In the genomic region with DNA sequence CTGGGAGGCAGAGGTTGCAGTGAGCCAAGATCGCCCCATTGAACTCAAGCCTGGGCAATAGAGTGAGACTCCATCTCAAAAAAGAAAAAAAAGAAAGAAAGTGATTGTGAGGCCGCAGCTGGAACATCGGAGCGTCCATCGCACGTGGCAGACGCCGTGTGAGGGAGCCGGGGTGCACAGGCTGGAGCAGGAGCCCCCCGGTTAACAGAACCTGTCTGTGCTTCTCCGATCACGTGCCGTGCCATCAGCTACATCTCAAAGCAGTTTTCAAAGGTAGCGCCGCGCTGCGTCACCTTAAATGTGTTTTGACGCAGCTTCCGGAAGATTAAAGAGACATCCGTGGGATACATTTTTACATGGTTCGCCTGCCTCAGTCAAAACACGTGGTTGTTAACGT, we compare ENCODE assay signal across 26 cellular contexts.
"Had no signal": no experiment of that assay in that cellular context is flagged by ENCODE, and none has a peak within 500 bp of the region (broad histone marks: within the 10 kb centered on the region; RNA-seq: fewer than 3 reads in every experiment).

No MANE protein-coding gene starts in this region.

- FAIRE-seq: pancreas, small intestine had no signal

- H3K27me3 Mint-ChIP-seq: central memory CD8-positive, alpha-beta T cell; memory B cell; progenitor cell of endocrine pancreas had no signal

- H3K4me1 ChIP-seq: esophagus squamous epithelium, pancreas, right lobe of liver, stomach, thyroid gland had no signal

- H3K27me3 ChIP-seq: neutrophil, pancreas, right lobe of liver, thyroid gland had no signal

- H3K4me3 ChIP-seq: coronary artery, esophagus squamous epithelium, lung, pancreas, right lobe of liver, stomach, thyroid gland had no signal

- DNase-seq: dermis blood vessel endothelial cell; effector memory CD4-positive, alpha-beta T cell; erythroblast; esophagus squamous epithelium; foreskin melanocyte; hypothalamus; immature natural killer cell; islet precursor cell; natural killer cell; small intestine; stimulated activated CD4-positive, alpha-beta T cell treated with anti-CD3 and anti-CD28 coated beads, Interleukin-12 subunit alpha, Interleukin-12 subunit beta, amount 100 ng/mL, for 4 hours; stimulated activated CD4-positive, alpha-beta T cell treated with anti-CD3 and anti-CD28 coated beads, Interleukin-1b, Interleukin-23, amount 100 ng/mL, for 48 hours; stimulated activated CD4-positive, alpha-beta T cell treated with anti-CD3 and anti-CD28 coated beads, Interleukin-4, amount 100 ng/mL, for 1 hour; stimulated activated naive CD4-positive, alpha-beta T cell treated with Interleukin-2 at 50 U/mL for 16 hours; stomach; thyroid gland; trophoblast cell had no signal

- H3K36me3 ChIP-seq: esophagus squamous epithelium, neutrophil, pancreas, right lobe of liver, stomach, thyroid gland had no signal

- H3K36me3 Mint-ChIP-seq: immature natural killer cell; memory B cell; natural killer cell; stimulated activated effector memory CD8-positive, alpha-beta T cell treated with anti-CD3 and anti-CD28 coated beads, Interleukin-12 subunit alpha, Interleukin-12 subunit beta, amount 100 ng/mL, for 72 hours had no signal

- H3K4me3 Mint-ChIP-seq: central memory CD8-positive, alpha-beta T cell; immature natural killer cell; memory B cell; natural killer cell; stimulated activated effector memory CD8-positive, alpha-beta T cell treated with anti-CD3 and anti-CD28 coated beads, Interleukin-12 subunit alpha, Interleukin-12 subunit beta, amount 100 ng/mL, for 72 hours had no signal

- H3K27ac Mint-ChIP-seq: immature natural killer cell; memory B cell; natural killer cell; progenitor cell of endocrine pancreas; stimulated activated effector memory CD8-positive, alpha-beta T cell treated with anti-CD3 and anti-CD28 coated beads, Interleukin-12 subunit alpha, Interleukin-12 subunit beta, amount 100 ng/mL, for 72 hours had no signal

- H3K27ac ChIP-seq: coronary artery, esophagus squamous epithelium, neutrophil, pancreas, right lobe of liver, stomach, thyroid gland had no signal

- ATAC-seq: natural killer cell; pancreas; right lobe of liver; stimulated activated effector memory CD8-positive, alpha-beta T cell treated with anti-CD3 and anti-CD28 coated beads, Interleukin-12 subunit alpha, Interleukin-12 subunit beta, amount 100 ng/mL, for 72 hours had no signal

- H3K4me1 Mint-ChIP-seq: central memory CD8-positive, alpha-beta T cell; immature natural killer cell; memory B cell; natural killer cell; stimulated activated effector memory CD8-positive, alpha-beta T cell treated with anti-CD3 and anti-CD28 coated beads, Interleukin-12 subunit alpha, Interleukin-12 subunit beta, amount 100 ng/mL, for 72 hours had no signal

- H3K9me3 ChIP-seq: esophagus squamous epithelium, neutrophil, pancreas, right lobe of liver, stomach, thyroid gland had no signal

- H3K9me3 Mint-ChIP-seq: central memory CD8-positive, alpha-beta T cell; immature natural killer cell; memory B cell; natural killer cell; stimulated activated effector memory CD8-positive, alpha-beta T cell treated with anti-CD3 and anti-CD28 coated beads, Interleukin-12 subunit alpha, Interleukin-12 subunit beta, amount 100 ng/mL, for 72 hours had no signal
